Comparison of ENCODE assay signal across 8 cellular contexts in the genomic region with DNA sequence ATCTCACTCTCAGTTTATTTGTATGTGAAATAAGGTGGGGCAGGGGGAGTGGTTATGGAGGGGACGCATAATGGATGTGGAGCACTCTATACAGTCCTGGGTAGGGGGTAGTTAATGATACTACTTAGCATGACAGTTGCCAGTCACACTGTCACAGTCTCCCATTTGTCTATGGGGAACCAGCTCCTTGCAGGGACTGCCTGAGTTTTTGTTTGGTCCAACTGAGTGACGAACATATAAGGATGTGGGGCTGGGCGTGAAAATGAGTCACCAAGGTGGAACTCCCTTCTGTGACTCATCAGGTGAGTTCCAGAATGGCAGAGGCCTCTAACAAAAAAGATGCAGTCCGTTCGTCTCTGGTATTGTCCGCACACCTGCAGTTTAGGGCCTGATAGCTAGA.
DNase-seq lines count a peak whose midpoint lies in the region; ATAC-seq and TF ChIP-seq lines count a peak whose summit lies in the region.

No MANE protein-coding gene starts in this region.

- no peak overlapping the region for H3K4me3 ChIP-seq in BE2C (ENCODE audit: low read depth, low read length)

- no peaks in the 10 kb centered on the region for H3K9me3 Mint-ChIP-seq in naive thymus-derived CD8-positive, alpha-beta T cell

- ATAC-seq in GM18861 (IDR thresholded peaks at IDR 0.05; ENCODE audit: unreplicated experiment): peak; percentile 53
- peak; percentile 33 for ATAC-seq in HG03378 (IDR thresholded peaks at IDR 0.05; ENCODE audit: unreplicated experiment)
- no peak for ATAC-seq in naive thymus-derived CD8-positive, alpha-beta T cell
- ATAC-seq in GM21528 (IDR thresholded peaks at IDR 0.05; ENCODE audit: low FRiP score, unreplicated experiment): no peak

- H3K4me3 Mint-ChIP-seq in naive thymus-derived CD8-positive, alpha-beta T cell: no peak overlapping the region

- no peaks in the 10 kb centered on the region for H3K9me3 ChIP-seq in BE2C

- H3K27ac Mint-ChIP-seq in naive thymus-derived CD8-positive, alpha-beta T cell: no peak overlapping the region

- H3K4me1 ChIP-seq in BE2C: peaks cover 4% of the 10 kb centered on the region; the same call in 1 of the 2 replicates

- no peaks in the 10 kb centered on the region for H3K36me3 ChIP-seq in BE2C

- H3K27me3 ChIP-seq in BE2C: no peaks in the 10 kb centered on the region

- H3K36me3 Mint-ChIP-seq in naive thymus-derived CD8-positive, alpha-beta T cell: peaks cover 0 to 25% (median 12%) of the 10 kb centered on the region in 3 donors

- H3K27me3 Mint-ChIP-seq in naive thymus-derived CD8-positive, alpha-beta T cell: no peaks in the 10 kb centered on the region

- DNase-seq in activated effector memory CD4-positive, alpha-beta T cell treated with anti-CD3 and anti-CD28 coated beads, Interleukin-2, amount 50 U/mL, for 16 hours: peak; percentile 76
- DNase-seq in stimulated activated CD4-positive, alpha-beta T cell treated with anti-CD3 and anti-CD28 coated beads, Interleukin-1b, Interleukin-23, amount 100 ng/mL, for 1 hour (ENCODE audit: low read depth in 2 of 2): peak; percentile 5
- no peak for DNase-seq in naive thymus-derived CD8-positive, alpha-beta T cell
- DNase-seq in BE2C (no peak), NCI-H2196 treated with DMSO at 0.1 percent for 48 hours (lab: John Stamatoyannopoulos, UW; ENCODE audit: unreplicated experiment) (no peak)

- H3K4me1 Mint-ChIP-seq in naive thymus-derived CD8-positive, alpha-beta T cell: peaks cover 5 to 12% (median 6%) of the 10 kb centered on the region in 4 donors

- no peak for TF ChIP-seq CTCF in BE2C (IDR thresholded peaks at IDR 0.05; ENCODE audit: low read depth, low read length)

- POLR2A ChIA-PET in naive thymus-derived CD8-positive, alpha-beta T cell (lab: Charles Lee): no interaction called here

Comparison
In these comparisons a context has a peak if more than half of its experiments do, and no peak if none do; other contexts are left out.
1. ATAC-seq: peak in GM18861 (single experiment) and HG03378 (single experiment); none in naive thymus-derived CD8-positive, alpha-beta T cell (0 of 2) and GM21528 (single experiment).
2. DNase-seq: peak in activated effector memory CD4-positive, alpha-beta T cell treated with anti-CD3 and anti-CD28 coated beads, Interleukin-2, amount 50 U/mL, for 16 hours (single experiment) and stimulated activated CD4-positive, alpha-beta T cell treated with anti-CD3 and anti-CD28 coated beads, Interleukin-1b, Interleukin-23, amount 100 ng/mL, for 1 hour (2 of 2); none in naive thymus-derived CD8-positive, alpha-beta T cell (0 of 10), BE2C (single experiment) and NCI-H2196 treated with DMSO at 0.1 percent for 48 hours (single experiment).